Comparison of ENCODE assay signal across 2 cellular contexts in the genomic region with DNA sequence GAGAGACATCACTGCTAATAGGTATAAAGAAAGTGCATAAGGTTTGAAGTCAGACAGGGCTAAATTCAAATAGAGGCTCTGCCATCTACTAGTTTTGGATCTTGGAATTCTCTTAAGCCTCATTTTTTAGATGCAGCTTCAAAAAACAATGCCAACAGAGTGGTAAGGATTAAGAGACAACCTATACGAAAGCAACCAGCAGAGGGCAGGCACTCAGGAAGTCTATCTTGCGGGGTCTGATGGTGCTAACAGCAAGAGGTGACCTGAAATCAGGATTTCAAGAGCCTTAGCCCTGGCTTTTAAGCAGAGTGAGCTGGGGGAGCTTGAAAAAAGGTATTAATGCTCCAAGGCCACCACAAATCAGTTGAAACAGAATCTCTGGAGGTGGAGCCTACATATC.
TF ChIP-seq lines count a peak whose summit lies in the region.

No MANE protein-coding gene starts in this region.

TF ChIP-seq in IMR-90, 13 proteins besides CTCF, POLR2A, EP300 and RAD21 (continued from another document):
- peak; percentile 81 for TF ChIP-seq SMC3 (IDR thresholded peaks at IDR 0.05; ENCODE audit: low read depth, low read length)

TF ChIP-seq in SK-N-SH, 30 proteins besides CTCF, POLR2A, EP300 and RAD21 (continued from another document):
- no peak for TF ChIP-seq RCOR1 (IDR thresholded peaks at IDR 0.05; ENCODE audit: low read length)
- TF ChIP-seq FOXJ3 (CRISPR knock-in tag; IDR thresholded peaks at IDR 0.05), result no peak
- TF ChIP-seq ELF1 (IDR thresholded peaks at IDR 0.05), result peak; percentile 41; the same call in 1 of the 2 replicates
- TF ChIP-seq SIN3A (IDR thresholded peaks at IDR 0.05; ENCODE audit: borderline replicate concordance, low read depth, low read length), result no peak
- TF ChIP-seq, protein P1, sequence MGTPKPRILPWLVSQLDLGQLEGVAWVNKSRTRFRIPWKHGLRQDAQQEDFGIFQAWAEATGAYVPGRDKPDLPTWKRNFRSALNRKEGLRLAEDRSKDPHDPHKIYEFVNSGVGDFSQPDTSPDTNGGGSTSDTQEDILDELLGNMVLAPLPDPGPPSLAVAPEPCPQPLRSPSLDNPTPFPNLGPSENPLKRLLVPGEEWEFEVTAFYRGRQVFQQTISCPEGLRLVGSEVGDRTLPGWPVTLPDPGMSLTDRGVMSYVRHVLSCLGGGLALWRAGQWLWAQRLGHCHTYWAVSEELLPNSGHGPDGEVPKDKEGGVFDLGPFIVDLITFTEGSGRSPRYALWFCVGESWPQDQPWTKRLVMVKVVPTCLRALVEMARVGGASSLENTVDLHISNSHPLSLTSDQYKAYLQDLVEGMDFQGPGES (IDR thresholded peaks at IDR 0.05; ENCODE audit: low read depth, low read length), result no peak
- peak; percentile 74 for TF ChIP-seq SMC3 (IDR thresholded peaks at IDR 0.05; ENCODE audit: low read depth, low read length)
- TF ChIP-seq, protein P2, sequence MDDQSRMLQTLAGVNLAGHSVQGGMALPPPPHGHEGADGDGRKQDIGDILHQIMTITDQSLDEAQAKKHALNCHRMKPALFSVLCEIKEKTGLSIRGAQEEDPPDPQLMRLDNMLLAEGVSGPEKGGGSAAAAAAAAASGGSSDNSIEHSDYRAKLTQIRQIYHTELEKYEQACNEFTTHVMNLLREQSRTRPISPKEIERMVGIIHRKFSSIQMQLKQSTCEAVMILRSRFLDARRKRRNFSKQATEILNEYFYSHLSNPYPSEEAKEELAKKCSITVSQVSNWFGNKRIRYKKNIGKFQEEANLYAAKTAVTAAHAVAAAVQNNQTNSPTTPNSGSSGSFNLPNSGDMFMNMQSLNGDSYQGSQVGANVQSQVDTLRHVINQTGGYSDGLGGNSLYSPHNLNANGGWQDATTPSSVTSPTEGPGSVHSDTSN (IDR thresholded peaks at IDR 0.05), result no peak
TF ChIP-seq in SK-N-SH: peak in this region for 2.
